ENCODE assay signal across 8 cellular contexts in genomic region chr2:224586127-224586702, GRCh38. TPM values are rescaled to one million over a fixed set of nuclear protein-coding genes. Genes with fewer than 3 reads are reported as not detected.
DNase-seq lines count a peak whose midpoint lies in the region; ATAC-seq and TF ChIP-seq lines count a peak whose summit lies in the region.

No MANE protein-coding gene starts in this region.

- intact Hi-C loops in ascending aorta (cut with DNase I): loop anchor here (5.0 to 10.0 kb wide), 3 partner anchors 71 to 629 kb away; partner anchors contain the start of gene MRPL44

- peaks cover 11% of the 10 kb centered on the region for H3K4me1 Mint-ChIP-seq in memory B cell

- H3K4me3 Mint-ChIP-seq in memory B cell: peak overlapping the region; percentile 98

- no peaks in the 10 kb centered on the region for H3K27me3 ChIP-seq in ascending aorta

- peak overlapping the region; percentile 37 to 43 for H3K27ac ChIP-seq in ascending aorta

- ATAC-seq in memory B cell (ENCODE audit: low read depth) (no peak), HG02973 (IDR thresholded peaks at IDR 0.05; ENCODE audit: unreplicated experiment) (no peak), HG02571 (IDR thresholded peaks at IDR 0.05; ENCODE audit: unreplicated experiment) (no peak)

- TF ChIP-seq CTCF in ascending aorta (IDR thresholded peaks at IDR 0.05): no peak

- H3K9me3 ChIP-seq in ascending aorta: no peaks in the 10 kb centered on the region

- H3K36me3 Mint-ChIP-seq in memory B cell: peaks cover 2% of the 10 kb centered on the region

- no peaks in the 10 kb centered on the region for H3K9me3 Mint-ChIP-seq in memory B cell

- peak; percentile 67 to 76 for DNase-seq in AML-193 (lab: John Stamatoyannopoulos, UW)
- DNase-seq in Jurkat, Clone E6-1 (ENCODE audit: low read depth, low spot score): no peak
- DNase-seq in ascending aorta (ENCODE audit: low spot score in 2 of 2): no peak
- DNase-seq in memory B cell (ENCODE audit: low spot score in 2 of 2): peak in 1 of 2 donors; percentile 18
- no peak for DNase-seq in glomerular visceral epithelial cell (ENCODE audit: extremely low spot score)
- DNase-seq in GM19238 (ENCODE audit: insufficient read length, low spot score): no peak

- no peaks in the 10 kb centered on the region for H3K36me3 ChIP-seq in ascending aorta

- peak overlapping the region; percentile 81 for H3K4me3 ChIP-seq in Jurkat, Clone E6-1 (ENCODE audit: low read length)
- H3K4me3 ChIP-seq in ascending aorta: peak overlapping the region; percentile 69 to 90

- peaks cover 0 to 12% of the 10 kb centered on the region in 2 donors for H3K4me1 ChIP-seq in ascending aorta

- peak overlapping the region; percentile 95 for H3K27ac Mint-ChIP-seq in memory B cell

- no peaks in the 10 kb centered on the region for H3K27me3 Mint-ChIP-seq in memory B cell

RNA-seq across cellular contexts. Expression of gene CUL3, which starts 1.1 kb away (rescaled TPM):
- polyA plus RNA-seq in Jurkat, Clone E6-1 (2012; ENCODE audit: insufficient read depth, insufficient read length): 71.5 TPM
- 16.1 TPM for total RNA-seq in ascending aorta

Comparison
In these comparisons a context has a peak if more than half of its experiments do, and no peak if none do; other contexts are left out.
1. DNase-seq: peak in AML-193 (2 of 2); none in Jurkat, Clone E6-1 (single experiment), ascending aorta (0 of 2), glomerular visceral epithelial cell (single experiment) and GM19238 (single experiment).